In genomic region chr16:19166500-19166899, GRCh38 we compare ENCODE assay signal across 22 cellular contexts. TPM values are rescaled to one million over a fixed set of nuclear protein-coding genes. Genes with fewer than 3 reads are reported as not detected.
DNase-seq lines count a peak whose midpoint lies in the region; ATAC-seq, FAIRE-seq and TF ChIP-seq lines count a peak whose summit lies in the region.
"Had no signal": no experiment of that assay in that cellular context is flagged by ENCODE, and none has a peak within 500 bp of the region (broad histone marks: within the 10 kb centered on the region; RNA-seq: fewer than 3 reads in every experiment).

No MANE protein-coding gene starts in this region.

- H3K14ac ChIP-seq in H1 (ENCODE audit: insufficient read length), result no peak overlapping the region

- H3K27ac Mint-ChIP-seq in GM23338, result no peak overlapping the region
- H3K27ac Mint-ChIP-seq in activated T-helper 17 cell treated with anti-CD3 and anti-CD28 coated beads, Interleukin-2, amount 50 U/mL, for 72 hours, result no peak overlapping the region
- no peak overlapping the region for H3K27ac Mint-ChIP-seq in CD4-positive, alpha-beta T cell
- H3K27ac Mint-ChIP-seq: IgD-negative memory B cell had no signal

- peak in 1 of 2 experiments; percentile 18; a peak in 1 of 4 replicates for TF ChIP-seq RAD21 in H1 (IDR thresholded peaks at IDR 0.05 in 1 of 2, conservative IDR thresholded peaks at IDR 0.05 in 1 of 2; ENCODE audit: low read depth in 2 of 2, low read length in 2 of 2)

- no peak for FAIRE-seq in H1 (lab: Jason Lieb, UNC)

- no peaks in the 10 kb centered on the region; the same call in 2 of the 3 replicates for H3K36me3 Mint-ChIP-seq in GM23338 (ENCODE audit: low read depth)
- H3K36me3 Mint-ChIP-seq in activated T-helper 17 cell treated with anti-CD3 and anti-CD28 coated beads, Interleukin-2, amount 50 U/mL, for 72 hours (ENCODE audit: low read depth), result no peaks in the 10 kb centered on the region
- H3K36me3 Mint-ChIP-seq in CD4-positive, alpha-beta T cell (ENCODE audit: low read depth), result no peaks in the 10 kb centered on the region

- peak; percentile 33 for DNase-seq in DMS79 treated with DMSO at 0.1 percent for 48 hours (lab: John Stamatoyannopoulos, UW)
- DNase-seq in GM23338 (ENCODE audit: low spot score), result no peak
- peak; percentile 95 for DNase-seq in NCI-H510A (lab: John Stamatoyannopoulos, UW)
- no peak for DNase-seq in H1 (ENCODE audit: low read depth in 1 of 2, low spot score in 2 of 2)
- no peak for DNase-seq in GM10248 (ENCODE audit: extremely low spot score)
- no peak for DNase-seq in CD4-positive, alpha-beta T cell
- DNase-seq: caudate nucleus; erythroblast; left cardiac atrium; NCI-H2227 treated with DMSO at 0.1 percent for 48 hours; SHP77 treated with DMSO at 0.1 percent for 48 hours; stimulated activated CD4-positive, alpha-beta T cell treated with anti-CD3 and anti-CD28 coated beads, Interleukin-4, amount 100 ng/mL, for 1 hour; stomach had no signal

- TF ChIP-seq CTCF in GM23338 (conservative IDR thresholded peaks at IDR 0.05; ENCODE audit: low read depth in 2 of 2) (peak; percentile 27 to 29; a peak in 3 of 4 replicates), H1 (IDR thresholded peaks at IDR 0.05; ENCODE audit: control extremely low read depth in 1 of 3, insufficient read depth in 1 of 3, low read depth in 1 of 3, low read length in 3 of 3) (peak in 2 of 3 experiments; percentile 4 to 13; a peak in 1 of 4 replicates), GM10248 (IDR thresholded peaks at IDR 0.05; ENCODE audit: control extremely low read depth, extremely low read depth, low read depth, missing control alignments) (no peak)
- no peak for TF ChIP-seq CTCF in CD4-positive, alpha-beta T cell (IDR thresholded peaks at IDR 0.05)

- no peaks in the 10 kb centered on the region for H3F3A ChIP-seq in GM23338 (replicated peaks; ENCODE audit: low read depth)

- no peak overlapping the region for H4K8ac ChIP-seq in H1 (ENCODE audit: extremely low read depth, insufficient read depth, low read length)

- WGBS in H1 (ENCODE audit: extremely low coverage in 1 of 2, insufficient coverage in 1 of 2, insufficient read length in 1 of 2, insufficient replicate concordance in 2 of 2, low coverage in 1 of 2, low lambda C conversion rate in 2 of 2, missing lambda C conversion rate in 1 of 2), 2 experiments, result 90% methylated on average over 2 of the region's 2 CpGs; no CpG with 5 or more reads in 1 of the 2 experiments

- H4K20me1 ChIP-seq in GM23338 (replicated peaks; ENCODE audit: insufficient read depth) (no peaks in the 10 kb centered on the region), H1 (replicated peaks in 1 of 2; ENCODE audit: control insufficient read depth in 1 of 2, insufficient read depth in 2 of 2, low read length in 2 of 2) (no peaks in the 10 kb centered on the region)

- H3K79me1 ChIP-seq in H1 (ENCODE audit: low read depth, low read length), result no peaks in the 10 kb centered on the region

- H2BK5ac ChIP-seq in H1 (ENCODE audit: low read depth, low read length), result no peak overlapping the region

- no peak overlapping the region for H2BK12ac ChIP-seq in H1 (ENCODE audit: low read depth, low read length)

- H3K9me3 ChIP-seq in H1 (ENCODE audit: insufficient read depth in 2 of 2, low read depth in 1 of 2, low read length in 1 of 2), result no peaks in the 10 kb centered on the region
- no peaks in the 10 kb centered on the region for H3K9me3 ChIP-seq in CD4-positive, alpha-beta T cell (ENCODE audit: control insufficient read depth, low read length)
- H3K9me3 ChIP-seq: gastroesophageal sphincter, HAP-1, prostate gland, upper lobe of left lung had no signal

- peaks cover 16% of the 10 kb centered on the region for H3K27me3 Mint-ChIP-seq in GM23338 (ENCODE audit: insufficient read depth, low read depth, poor library complexity)
- H3K27me3 Mint-ChIP-seq in activated T-helper 17 cell treated with anti-CD3 and anti-CD28 coated beads, Interleukin-2, amount 50 U/mL, for 72 hours, result peaks cover 17% of the 10 kb centered on the region
- peaks cover 21% of the 10 kb centered on the region for H3K27me3 Mint-ChIP-seq in CD4-positive, alpha-beta T cell

- H2BK15ac ChIP-seq in H1 (ENCODE audit: low read length), result no peak overlapping the region

- no peak overlapping the region for H4K5ac ChIP-seq in H1 (ENCODE audit: insufficient read length, low read depth, low read length)

- no peak overlapping the region for H3K27ac ChIP-seq in GM23338 (ENCODE audit: low read depth)
- no peak overlapping the region for H3K27ac ChIP-seq in H1 (ENCODE audit: low read depth, low read length)
- no peak overlapping the region for H3K27ac ChIP-seq in CD4-positive, alpha-beta T cell (ENCODE audit: low read depth, low read length)
- H3K27ac ChIP-seq: gastroesophageal sphincter, prostate gland, stomach had no signal

- no peak overlapping the region for H2BK20ac ChIP-seq in H1 (ENCODE audit: low read length)

- H3K36me3 ChIP-seq in GM23338 (ENCODE audit: insufficient read depth), result no peaks in the 10 kb centered on the region
- no peaks in the 10 kb centered on the region for H3K36me3 ChIP-seq in H1 (ENCODE audit: control insufficient read depth in 2 of 4, insufficient read depth in 4 of 4, low read length in 3 of 4)
- H3K36me3 ChIP-seq: gastroesophageal sphincter, HAP-1, prostate gland, stomach, upper lobe of left lung had no signal

- H3K56ac ChIP-seq in H1 (replicated peaks; ENCODE audit: insufficient read length, low read depth, low read length), result no peak overlapping the region

- H3K4me1 ChIP-seq in GM23338 (ENCODE audit: insufficient read depth), result no peaks in the 10 kb centered on the region
- peaks cover 0 to 2% (median 2%) of the 10 kb centered on the region in 4 experiments; a peak in 3 of 7 replicates for H3K4me1 ChIP-seq in H1 (replicated peaks in 1 of 4; ENCODE audit: control insufficient read depth in 3 of 4, insufficient read depth in 4 of 4, low read length in 3 of 4)
- H3K4me1 ChIP-seq: HAP-1 had no signal

- H3K4me3 Mint-ChIP-seq in GM23338, result no peak overlapping the region
- H3K4me3 Mint-ChIP-seq in activated T-helper 17 cell treated with anti-CD3 and anti-CD28 coated beads, Interleukin-2, amount 50 U/mL, for 72 hours, result no peak overlapping the region
- no peak overlapping the region for H3K4me3 Mint-ChIP-seq in CD4-positive, alpha-beta T cell

- no peak for TF ChIP-seq EP300 in H1 (IDR thresholded peaks at IDR 0.05; ENCODE audit: borderline replicate concordance in 1 of 2, low read depth in 2 of 2, low read length in 2 of 2)

- H3K9ac ChIP-seq in H1 (replicated peaks in 1 of 4; ENCODE audit: extremely low read depth in 1 of 4, low read depth in 3 of 4, low read length in 3 of 4), result no peak overlapping the region

- H3K23ac ChIP-seq in H1 (ENCODE audit: insufficient read length), result no peak overlapping the region

- H3K4me2 ChIP-seq in GM23338 (no peak overlapping the region), H1 (ENCODE audit: insufficient read depth in 1 of 2, low read depth in 2 of 2, low read length in 2 of 2) (no peak overlapping the region)

- POLR2A ChIA-PET in H1 (lab: Charles Lee; ENCODE audit: partially characterized antibody), result no interaction called here
- POLR2A ChIA-PET in GM10248 (lab: Yijun Ruan, JAX), result no interaction called here
- POLR2A ChIA-PET in CD4-positive, alpha-beta T cell (lab: Charles Lee), result no interaction called here

- H2AFZ ChIP-seq in GM23338 (no peak overlapping the region), H1 (ENCODE audit: low read length) (no peak overlapping the region)

- TF ChIP-seq POLR2A in H1 (IDR thresholded peaks at IDR 0.05; ENCODE audit: control extremely low read depth in 1 of 2, low read depth in 2 of 2, low read length in 2 of 2), result no peak

- H3K4me3 ChIP-seq in GM23338 (no peak overlapping the region), H1 (ENCODE audit: extremely low read depth in 1 of 4, insufficient read depth in 2 of 4, low read depth in 3 of 4, low read length in 4 of 4) (no peak overlapping the region)
- H3K4me3 ChIP-seq: gastroesophageal sphincter, HAP-1, prostate gland, smooth muscle cell, stomach, upper lobe of left lung had no signal

- H2BK120ac ChIP-seq in H1 (replicated peaks; ENCODE audit: low read depth, low read length), result no peak overlapping the region

- H3K79me2 ChIP-seq in GM23338 (replicated peaks; ENCODE audit: insufficient read depth) (no peaks in the 10 kb centered on the region), H1 (ENCODE audit: control insufficient read depth in 1 of 2, insufficient read depth in 2 of 2, low read length in 2 of 2) (no peaks in the 10 kb centered on the region)

- no peaks in the 10 kb centered on the region for H3K9me2 ChIP-seq in GM23338 (ENCODE audit: insufficient read depth)

- intact Hi-C loops in CD4-positive, alpha-beta T cell (cut with DNase I, micrococcal nuclease), result no loop called here

- CTCF ChIA-PET in H1 (lab: Charles Lee; ENCODE audit: partially characterized antibody) (interaction anchor here (0.8 to 3.0 kb wide), 9 partner anchors 11 to 281 kb away, joined by 3 to 19 read pairs (median 5); no protein-coding TSS in a partner anchor), GM10248 (lab: Yijun Ruan, JAX) (interaction anchor here (0.9 to 2.1 kb wide), 5 partner anchors 9 to 209 kb away, joined by 3 to 5 read pairs (median 3); no protein-coding TSS in a partner anchor)
- CTCF ChIA-PET in CD4-positive, alpha-beta T cell (lab: Charles Lee), result no interaction called here

- no peak overlapping the region for H4K91ac ChIP-seq in H1 (replicated peaks; ENCODE audit: insufficient read length, low read length)

- peaks cover 3% of the 10 kb centered on the region; the same call in 2 of the 3 replicates for H3K4me1 Mint-ChIP-seq in GM23338
- H3K4me1 Mint-ChIP-seq in activated T-helper 17 cell treated with anti-CD3 and anti-CD28 coated beads, Interleukin-2, amount 50 U/mL, for 72 hours, result no peaks in the 10 kb centered on the region
- no peaks in the 10 kb centered on the region for H3K4me1 Mint-ChIP-seq in CD4-positive, alpha-beta T cell (ENCODE audit: low read depth)

- no peak overlapping the region for H3K18ac ChIP-seq in H1 (ENCODE audit: extremely low read depth, low read length)

- H3K27me3 ChIP-seq in GM23338 (ENCODE audit: insufficient read depth) (peaks cover 23% of the 10 kb centered on the region), H1 (replicated peaks in 1 of 4; ENCODE audit: control insufficient read depth in 3 of 4, extremely low read depth in 1 of 4, insufficient read depth in 3 of 4, low read length in 3 of 4) (peaks cover 0 to 21% (median 15%) of the 10 kb centered on the region in 4 experiments; a peak in 5 of 7 replicates)
- H3K27me3 ChIP-seq in CD4-positive, alpha-beta T cell (ENCODE audit: control insufficient read depth, insufficient read depth, low read length), result peaks cover 15% of the 10 kb centered on the region

- H3K23me2 ChIP-seq in H1 (ENCODE audit: low read depth, low read length), result peaks cover 3% of the 10 kb centered on the region; the same call in 1 of the 2 replicates

- peaks cover 4% of the 10 kb centered on the region; the same call in 2 of the 3 replicates for H3K9me3 Mint-ChIP-seq in GM23338
- peaks cover 6% of the 10 kb centered on the region for H3K9me3 Mint-ChIP-seq in activated T-helper 17 cell treated with anti-CD3 and anti-CD28 coated beads, Interleukin-2, amount 50 U/mL, for 72 hours
- no peaks in the 10 kb centered on the region for H3K9me3 Mint-ChIP-seq in CD4-positive, alpha-beta T cell
- H3K9me3 Mint-ChIP-seq: neural crest cell had no signal

- no peak overlapping the region; the same call in 1 of the 2 replicates for H2AK5ac ChIP-seq in H1 (ENCODE audit: low read depth, low read length)

- ATAC-seq in GM23338 (no peak), GM18867 (IDR thresholded peaks at IDR 0.05; ENCODE audit: unreplicated experiment) (no peak)
- no peak for ATAC-seq in activated T-helper 17 cell treated with anti-CD3 and anti-CD28 coated beads, Interleukin-2, amount 50 U/mL, for 72 hours (replicated peaks)
- ATAC-seq in CD4-positive, alpha-beta T cell (ENCODE audit: poor library complexity), result no peak
- ATAC-seq: gastroesophageal sphincter, left cardiac atrium had no signal

- no peak overlapping the region for H3K4ac ChIP-seq in H1 (replicated peaks; ENCODE audit: insufficient read length, low read depth, low read length)

RNA-seq across cellular contexts. Expression of gene SYT17, which starts 1.5 kb away (rescaled TPM):
- total RNA-seq in GM23338 (2014; rRNA removed; shearing (Covaris generic)), result 6.9 and 9.5 TPM in 2 replicates
- 5.3 and 6.1 TPM in 2 replicates for polyA plus RNA-seq in GM23338 (2016; fragmentation: Nextera tagmentation; extraction: Ambion mirVana)
- 5.6 and 5.8 TPM in 2 replicates for total RNA-seq in H1 (2021; fragmentation: NEBNext Ultra II Directional; extraction: Animal tissue kit (Norgen Biotek cat#: 25700))
- polyA plus RNA-seq in H1 (2011; rRNA removed), result 18.1 and 26.6 TPM in 2 replicates
- 13.5 TPM for polyA plus RNA-seq in H1 (2011; cell fraction: cytosol; rRNA removed)
- polyA plus RNA-seq in H1 (2011; cell fraction: nucleus; rRNA removed), result 30.8 TPM
- 3.8 to 6.5 TPM (median 5.6 TPM) in 4 replicates for polyA plus RNA-seq in H1 (2012, experiment 1 of 2)
- 4.8 TPM for polyA plus RNA-seq in H1 (2012, experiment 2 of 2)
- 3.1 TPM for polyA plus RNA-seq in H1 (2013, experiment 1 of 2)
- 3.5 TPM for polyA plus RNA-seq in H1 (2013, experiment 2 of 2)
- 17.6 and 18.5 TPM in 2 replicates for polyA minus RNA-seq in H1 (2011; rRNA and poly(A)+ RNA removed)
- polyA minus RNA-seq in H1 (2011; cell fraction: cytosol; rRNA and poly(A)+ RNA removed), result 4.4 TPM
- polyA minus RNA-seq in H1 (2011; cell fraction: nucleus; rRNA and poly(A)+ RNA removed), result 12.7 TPM
- total RNA-seq in activated T-helper 17 cell treated with anti-CD3 and anti-CD28 coated beads, Interleukin-2, amount 50 U/mL, for 72 hours, result not detected
- total RNA-seq in CD4-positive, alpha-beta T cell, result not detected

RNA-seq across cellular contexts. Expression of gene ITPRIPL2, which starts 52.7 kb away (rescaled TPM):
- total RNA-seq in GM23338 (2014; rRNA removed; shearing (Covaris generic)), result 5.7 and 8.3 TPM in 2 replicates
- polyA plus RNA-seq in GM23338 (2016; fragmentation: Nextera tagmentation; extraction: Ambion mirVana) (0.94 TPM in 2 replicates), H1 (2011; rRNA removed) (1.1 and 1.8 TPM in 2 replicates)
- total RNA-seq in H1 (2021; fragmentation: NEBNext Ultra II Directional; extraction: Animal tissue kit (Norgen Biotek cat#: 25700)), result 3.3 and 3.4 TPM in 2 replicates
- polyA plus RNA-seq in H1 (2011; cell fraction: cytosol; rRNA removed), result 1.4 TPM
- 1.9 TPM for polyA plus RNA-seq in H1 (2011; cell fraction: nucleus; rRNA removed)
- 1.1 to 1.5 TPM (median 1.3 TPM) in 4 replicates for polyA plus RNA-seq in H1 (2012, experiment 1 of 2)
- 0.29 TPM for polyA plus RNA-seq in H1 (2012, experiment 2 of 2)
- 1.8 TPM for polyA plus RNA-seq in H1 (2013, experiment 1 of 2)
- polyA plus RNA-seq in H1 (2013, experiment 2 of 2), result 1.9 TPM
- polyA minus RNA-seq in H1 (2011; rRNA and poly(A)+ RNA removed), result 1.5 and 2.1 TPM in 2 replicates
- 3.7 TPM for polyA minus RNA-seq in H1 (2011; cell fraction: cytosol; rRNA and poly(A)+ RNA removed)
- polyA minus RNA-seq in H1 (2011; cell fraction: nucleus; rRNA and poly(A)+ RNA removed), result 3.6 TPM
- total RNA-seq in activated T-helper 17 cell treated with anti-CD3 and anti-CD28 coated beads, Interleukin-2, amount 50 U/mL, for 72 hours, result 1 to 10 TPM; 5.8 to 6.9 TPM
- under 1 TPM; 0.31 to 0.36 TPM for total RNA-seq in CD4-positive, alpha-beta T cell

Comparison
In these comparisons a context has a peak if more than half of its experiments do, and no peak if none do; other contexts are left out.
1. DNase-seq: peak in DMS79 treated with DMSO at 0.1 percent for 48 hours (single experiment) and NCI-H510A (single experiment); none in GM23338 (single experiment), H1 (0 of 2), GM10248 (single experiment) and CD4-positive, alpha-beta T cell (0 of 10).
2. CTCF ChIP-seq: peak in GM23338 (2 of 2) and H1 (2 of 3); none in GM10248 (single experiment) and CD4-positive, alpha-beta T cell (single experiment).